In the genomic region with DNA sequence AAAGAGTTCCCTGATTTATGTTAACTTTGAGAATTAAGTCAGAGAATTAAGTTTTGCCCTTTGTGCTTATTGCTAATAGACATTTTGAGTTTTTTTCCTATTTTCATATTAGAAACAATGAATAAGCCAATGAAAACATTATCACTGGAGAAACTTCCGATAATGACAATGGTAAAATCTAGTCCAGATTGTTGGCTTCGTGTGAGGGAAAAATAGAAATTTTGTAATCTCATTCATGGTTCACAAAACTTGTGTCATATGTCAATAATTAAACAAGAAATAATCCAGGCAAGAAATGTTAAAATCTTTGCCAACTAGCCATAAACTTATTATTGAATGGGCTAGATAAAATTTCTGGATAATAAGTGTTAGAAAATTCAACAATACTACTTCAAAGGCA, we compare ENCODE assay signal across 2 cellular contexts.
TF ChIP-seq lines count a peak whose summit lies in the region.

No MANE protein-coding gene starts in this region.

TF ChIP-seq in HEK293, 187 proteins besides CTCF, POLR2A, EP300 and RAD21:
- TF ChIP-seq ZNF658 (tag by site-specific recombination; IDR thresholded peaks at IDR 0.05) = no peak
- TF ChIP-seq, protein P1, sequence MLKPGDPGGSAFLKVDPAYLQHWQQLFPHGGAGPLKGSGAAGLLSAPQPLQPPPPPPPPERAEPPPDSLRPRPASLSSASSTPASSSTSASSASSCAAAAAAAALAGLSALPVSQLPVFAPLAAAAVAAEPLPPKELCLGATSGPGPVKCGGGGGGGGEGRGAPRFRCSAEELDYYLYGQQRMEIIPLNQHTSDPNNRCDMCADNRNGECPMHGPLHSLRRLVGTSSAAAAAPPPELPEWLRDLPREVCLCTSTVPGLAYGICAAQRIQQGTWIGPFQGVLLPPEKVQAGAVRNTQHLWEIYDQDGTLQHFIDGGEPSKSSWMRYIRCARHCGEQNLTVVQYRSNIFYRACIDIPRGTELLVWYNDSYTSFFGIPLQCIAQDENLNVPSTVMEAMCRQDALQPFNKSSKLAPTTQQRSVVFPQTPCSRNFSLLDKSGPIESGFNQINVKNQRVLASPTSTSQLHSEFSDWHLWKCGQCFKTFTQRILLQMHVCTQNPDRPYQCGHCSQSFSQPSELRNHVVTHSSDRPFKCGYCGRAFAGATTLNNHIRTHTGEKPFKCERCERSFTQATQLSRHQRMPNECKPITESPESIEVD (tag by site-specific recombination; IDR thresholded peaks at IDR 0.05) = peak; percentile 35

TF ChIP-seq in endothelial cell of umbilical vein, 7 proteins besides CTCF, POLR2A, EP300 and RAD21:
- TF ChIP-seq MAX (IDR thresholded peaks at IDR 0.05; ENCODE audit: insufficient read depth, insufficient read length) (no peak), MYC (IDR thresholded peaks at IDR 0.05; ENCODE audit: low read depth, low read length) (no peak), FOS (IDR thresholded peaks at IDR 0.05; ENCODE audit: borderline replicate concordance, insufficient read depth, low read length) (no peak), JUN (IDR thresholded peaks at IDR 0.05; ENCODE audit: borderline replicate concordance, insufficient read depth, insufficient read length, low read depth) (no peak), GATA2 (IDR thresholded peaks at IDR 0.05; ENCODE audit: insufficient read depth, insufficient read length, low read depth, low read length) (no peak), POLR2AphosphoS5 (IDR thresholded peaks at IDR 0.05; ENCODE audit: insufficient read depth, low read depth, low read length) (no peak), EZH2 (IDR thresholded peaks at IDR 0.05; ENCODE audit: borderline replicate concordance, low read depth, low read length, severe bottlenecking) (no peak)
